In genomic region chr16:69726313-69727060, GRCh38 we compare ENCODE assay signal across 1 cellular context.
TF ChIP-seq lines count a peak whose summit lies in the region.

TSS of gene NQO1 (minus strand) at chr16:69726560. CDS start at chr16:69726439, 121 bp downstream.

TF ChIP-seq in GM12878, 131 proteins besides CTCF, POLR2A, EP300 and RAD21 (continued from another document and continues in another):
- TF ChIP-seq E4F1 (IDR thresholded peaks at IDR 0.05; ENCODE audit: borderline replicate concordance, partially characterized antibody) (peak; percentile 90), PKNOX1 (IDR thresholded peaks at IDR 0.05) (peak; percentile 42; the same call in 1 of the 2 replicates), MEF2B (IDR thresholded peaks at IDR 0.05; ENCODE audit: partially characterized antibody, poor library complexity, severe bottlenecking) (peak; percentile 70), IRF4 (IDR thresholded peaks at IDR 0.05; ENCODE audit: low read depth, low read length) (no peak), RFX5 (IDR thresholded peaks at IDR 0.05; ENCODE audit: low read depth, low read length) (peak; percentile 80; the same call in 1 of the 2 replicates), FOS (IDR thresholded peaks at IDR 0.05; ENCODE audit: borderline replicate concordance, extremely low read depth, insufficient read length) (no peak), SREBF2 (IDR thresholded peaks at IDR 0.05; ENCODE audit: low read length) (no peak; the same call in 1 of the 2 replicates), CREB1 (IDR thresholded peaks at IDR 0.05; ENCODE audit: low read depth) (peak; percentile 5; the same call in 1 of the 2 replicates), ZBTB40 (IDR thresholded peaks at IDR 0.05; ENCODE audit: borderline replicate concordance) (peak; percentile 50; the same call in 1 of the 2 replicates), ZNF207 (IDR thresholded peaks at IDR 0.05; ENCODE audit: borderline replicate concordance) (no peak; the same call in 1 of the 2 replicates), CBX5 (IDR thresholded peaks at IDR 0.05; ENCODE audit: low read depth) (no peak), IKZF1 (conservative IDR thresholded peaks at IDR 0.05) (peak; percentile 39; the same call in 1 of the 2 replicates), PAX5 (IDR thresholded peaks at IDR 0.05; ENCODE audit: borderline replicate concordance, low read depth, low read length) (0 out of 2 replicates have a peak, but pooled peaks have one; percentile 38), ATF3 (IDR thresholded peaks at IDR 0.05; ENCODE audit: borderline replicate concordance, extremely low read depth, low read depth, low read length) (no peak), NFYA (IDR thresholded peaks at IDR 0.05; ENCODE audit: borderline replicate concordance, low read depth, low read length) (no peak), ZNF217 (IDR thresholded peaks at IDR 0.05) (no peak), EED (IDR thresholded peaks at IDR 0.05; ENCODE audit: low read depth) (0 out of 2 replicates have a peak, but pooled peaks have one; percentile 19), MAX (IDR thresholded peaks at IDR 0.05; ENCODE audit: low read depth, low read length) (peak; percentile 80; the same call in 1 of the 2 replicates), MEF2A (IDR thresholded peaks at IDR 0.05; ENCODE audit: insufficient read depth, low read depth, low read length) (no peak), E2F8 (IDR thresholded peaks at IDR 0.05; ENCODE audit: low read depth, partially characterized antibody) (no peak), YBX1 (IDR thresholded peaks at IDR 0.05) (no peak), NFXL1 (IDR thresholded peaks at IDR 0.05; ENCODE audit: borderline replicate concordance) (no peak), PBX3 (IDR thresholded peaks at IDR 0.05; ENCODE audit: insufficient replicate concordance, low read depth, low read length) (no peak), DPF2 (IDR thresholded peaks at IDR 0.05) (0 out of 2 replicates have a peak, but pooled peaks have one; percentile 43), ZZZ3 (IDR thresholded peaks at IDR 0.05; ENCODE audit: control insufficient read depth, insufficient read length, low read depth) (no peak), JUNB (IDR thresholded peaks at IDR 0.05) (no peak), JUND (IDR thresholded peaks at IDR 0.05; ENCODE audit: low read depth, low read length) (no peak), HCFC1 (IDR thresholded peaks at IDR 0.05; ENCODE audit: low read length) (no peak), ZNF687 (IDR thresholded peaks at IDR 0.05) (no peak), STAT1 (conservative IDR thresholded peaks at IDR 0.05) (peak; percentile 41; the same call in 1 of the 2 replicates), EZH2 (IDR thresholded peaks at IDR 0.05; ENCODE audit: borderline replicate concordance, control insufficient read depth, low read depth, low read length) (no peak), ZSCAN29 (IDR thresholded peaks at IDR 0.05) (no peak), MYB (IDR thresholded peaks at IDR 0.05; ENCODE audit: borderline replicate concordance, low read depth, low read length) (no peak), CBX3 (IDR thresholded peaks at IDR 0.05; ENCODE audit: borderline replicate concordance, low read depth) (no peak), ASH2L (IDR thresholded peaks at IDR 0.05; ENCODE audit: borderline replicate concordance, low read depth) (no peak), CBFB (IDR thresholded peaks at IDR 0.05; ENCODE audit: low read depth) (peak; percentile 85), NRF1 (conservative IDR thresholded peaks at IDR 0.05; ENCODE audit: low read depth, low read length) (no peak), ZBTB4 (CRISPR knock-in tag; IDR thresholded peaks at IDR 0.05) (no peak)
